ENCODE assay signal across 19 cellular contexts in genomic region chr2:232389327-232389726, GRCh38. TPM values are rescaled to one million over a fixed set of nuclear protein-coding genes. Genes with fewer than 3 reads are reported as not detected.
DNase-seq lines count a peak whose midpoint lies in the region; FAIRE-seq and TF ChIP-seq lines count a peak whose summit lies in the region.
"Had no signal": no experiment of that assay in that cellular context is flagged by ENCODE, and none has a peak within 500 bp of the region (broad histone marks: within the 10 kb centered on the region; RNA-seq: fewer than 3 reads in every experiment).

No MANE protein-coding gene starts in this region.

- DNase-seq in Daoy (ENCODE audit: low read depth) (peak; percentile 90), HTR-8/SVneo (ENCODE audit: insufficient read length, low spot score) (peak; percentile 67), cerebellar cortex (ENCODE audit: low spot score) (peak; percentile 41), neural progenitor cell (ENCODE audit: low spot score) (no peak), NCI-H345 treated with DMSO at 0.1 percent for 48 hours (lab: John Stamatoyannopoulos, UW; ENCODE audit: unreplicated experiment) (no peak), GM10248 (ENCODE audit: extremely low spot score) (no peak), immature natural killer cell (no peak), suprapubic skin (ENCODE audit: low spot score in 2 of 2) (no peak)
- DNase-seq: activated naive CD8-positive, alpha-beta T cell treated with anti-CD3 and anti-CD28 coated beads, Interleukin-2, amount 50 U/mL, for 24 hours; CD8-positive, alpha-beta memory T cell; hypothalamus; MM.1S; NCI-H146; T-helper 9 cell had no signal

- no peak overlapping the region for H3K27ac Mint-ChIP-seq in neural progenitor cell
- H3K27ac Mint-ChIP-seq in immature natural killer cell, result no peak overlapping the region
- H3K27ac Mint-ChIP-seq: activated naive CD8-positive, alpha-beta T cell treated with anti-CD3 and anti-CD28 coated beads, Interleukin-2, amount 50 U/mL, for 24 hours; CD8-positive, alpha-beta memory T cell; endodermal cell; stimulated activated naive CD8-positive, alpha-beta T cell treated with anti-CD3 and anti-CD28 coated beads, Interleukin-15, Interleukin-2, amounts not matched to agents 100 ng/mL and 50 ng/mL, for 24 hours had no signal

- no peak overlapping the region for H3K9ac ChIP-seq in neural progenitor cell

- H3K27ac ChIP-seq in neural progenitor cell (no peak overlapping the region), suprapubic skin (no peak overlapping the region)

- POLR2A ChIA-PET in GM10248 (lab: Yijun Ruan, JAX), result no interaction called here

- H3K79me2 ChIP-seq in neural progenitor cell (ENCODE audit: low read depth), result no peaks in the 10 kb centered on the region

- TF ChIP-seq CTCF in neural progenitor cell (IDR thresholded peaks at IDR 0.05), result no peak
- no peak for TF ChIP-seq CTCF in GM10248 (IDR thresholded peaks at IDR 0.05; ENCODE audit: control extremely low read depth, extremely low read depth, low read depth, missing control alignments)
- TF ChIP-seq CTCF in suprapubic skin (IDR thresholded peaks at IDR 0.05), result no peak

- peak overlapping the region; percentile 32 for H3K4me2 ChIP-seq in neural progenitor cell

- no peak for FAIRE-seq in HTR-8/SVneo (lab: Jason Lieb, UNC)

- TF ChIP-seq POLR2A in suprapubic skin (IDR thresholded peaks at IDR 0.05), result no peak

- H3F3A ChIP-seq in neural progenitor cell (ENCODE audit: low read depth), result peaks cover 7% of the 10 kb centered on the region

- no peak overlapping the region for H3K4me3 ChIP-seq in neural progenitor cell
- no peak overlapping the region for H3K4me3 ChIP-seq in suprapubic skin

- peak overlapping the region; percentile 40 for H2AFZ ChIP-seq in neural progenitor cell (replicated peaks)

- H3K36me3 Mint-ChIP-seq in neural progenitor cell, result no peaks in the 10 kb centered on the region
- H3K36me3 Mint-ChIP-seq in immature natural killer cell, result peaks cover 0 to 3% (median 0%) of the 10 kb centered on the region in 3 donors

- H3K9me3 ChIP-seq in neural progenitor cell (ENCODE audit: low read depth), result no peaks in the 10 kb centered on the region
- no peaks in the 10 kb centered on the region for H3K9me3 ChIP-seq in suprapubic skin
- H3K9me3 ChIP-seq: upper lobe of left lung had no signal

- no peak for TF ChIP-seq EP300 in suprapubic skin (IDR thresholded peaks at IDR 0.05)

- H3K4me1 ChIP-seq in neural progenitor cell (peaks cover 8% of the 10 kb centered on the region), suprapubic skin (peaks cover 29% of the 10 kb centered on the region)

- no peaks in the 10 kb centered on the region for H4K20me1 ChIP-seq in neural progenitor cell (ENCODE audit: low read depth)

- H3K4me1 Mint-ChIP-seq in neural progenitor cell (peaks cover 8% of the 10 kb centered on the region), immature natural killer cell (no peaks in the 10 kb centered on the region)
- H3K4me1 Mint-ChIP-seq: activated naive CD8-positive, alpha-beta T cell treated with anti-CD3 and anti-CD28 coated beads, Interleukin-2, amount 50 U/mL, for 24 hours had no signal

- H3K27me3 ChIP-seq in neural progenitor cell, result peaks cover 65% of the 10 kb centered on the region
- peaks cover 73% of the 10 kb centered on the region for H3K27me3 ChIP-seq in suprapubic skin

- H3K4me3 Mint-ChIP-seq in neural progenitor cell (no peak overlapping the region), immature natural killer cell (peak overlapping the region in 1 of 5 donors; percentile 27)
- H3K4me3 Mint-ChIP-seq: activated naive CD8-positive, alpha-beta T cell treated with anti-CD3 and anti-CD28 coated beads, Interleukin-2, amount 50 U/mL, for 24 hours; CD8-positive, alpha-beta memory T cell; stimulated activated naive CD8-positive, alpha-beta T cell treated with anti-CD3 and anti-CD28 coated beads, Interleukin-15, Interleukin-2, amounts not matched to agents 100 ng/mL and 50 ng/mL, for 24 hours had no signal

- peaks cover 3% of the 10 kb centered on the region for H3K9me3 Mint-ChIP-seq in neural progenitor cell
- no peaks in the 10 kb centered on the region for H3K9me3 Mint-ChIP-seq in immature natural killer cell
- H3K9me3 Mint-ChIP-seq: activated naive CD8-positive, alpha-beta T cell treated with anti-CD3 and anti-CD28 coated beads, Interleukin-2, amount 50 U/mL, for 24 hours; endodermal cell; stimulated activated naive CD8-positive, alpha-beta T cell treated with anti-CD3 and anti-CD28 coated beads, Interleukin-15, Interleukin-2, amounts not matched to agents 100 ng/mL and 50 ng/mL, for 24 hours had no signal

- peaks cover 56% of the 10 kb centered on the region for H3K27me3 Mint-ChIP-seq in neural progenitor cell (ENCODE audit: insufficient read depth, low read depth)
- peaks cover 1 to 8% (median 4%) of the 10 kb centered on the region in 3 donors for H3K27me3 Mint-ChIP-seq in immature natural killer cell (ENCODE audit: low read depth in 3 of 3)

- CTCF ChIA-PET in GM10248 (lab: Yijun Ruan, JAX), result no interaction called here

- H3K36me3 ChIP-seq in neural progenitor cell (no peaks in the 10 kb centered on the region), suprapubic skin (no peaks in the 10 kb centered on the region)
- H3K36me3 ChIP-seq: upper lobe of left lung had no signal

- 55% methylated on average over 6 of the region's 6 CpGs for WGBS in suprapubic skin

RNA-seq across cellular contexts. Expression of gene ALPP, which starts 10.8 kb away (rescaled TPM):
- 0.03 TPM in 1 of 2 replicates, not detected in the other for total RNA-seq in Daoy (2014; rRNA removed; shearing (Covaris generic))
- total RNA-seq in neural progenitor cell (ENCODE audit: low replicate concordance) (not detected in 2 replicates), suprapubic skin (not detected)
- not detected for polyA plus RNA-seq in immature natural killer cell
- total RNA-seq: CD8-positive, alpha-beta memory T cell; cerebellum; endodermal cell had no signal
- polyA plus RNA-seq: AG04450; CD8-positive, alpha-beta memory T cell had no signal

RNA-seq across cellular contexts. Expression of gene ALPG, which starts 17.3 kb away (rescaled TPM):
- total RNA-seq in Daoy (2014; rRNA removed; shearing (Covaris generic)), result not detected in 2 replicates
- total RNA-seq in neural progenitor cell (ENCODE audit: low replicate concordance) (not detected in 2 replicates), suprapubic skin (not detected)
- not detected for polyA plus RNA-seq in immature natural killer cell
- total RNA-seq: CD8-positive, alpha-beta memory T cell; cerebellum; endodermal cell had no signal
- polyA plus RNA-seq: AG04450; CD8-positive, alpha-beta memory T cell had no signal

Comparison
In these comparisons a context has a peak if more than half of its experiments do, and no peak if none do; other contexts are left out.
1. DNase-seq: peak in Daoy (single experiment), HTR-8/SVneo (single experiment) and cerebellar cortex (single experiment); none in neural progenitor cell (single experiment), NCI-H345 treated with DMSO at 0.1 percent for 48 hours (single experiment), GM10248 (single experiment), immature natural killer cell (0 of 3) and suprapubic skin (0 of 2).